Comparison of ENCODE assay signal across 21 cellular contexts in genomic region chr18:79537758-79538157, GRCh38.
DNase-seq lines count a peak whose midpoint lies in the region; ATAC-seq, FAIRE-seq and TF ChIP-seq lines count a peak whose summit lies in the region.
"Had no signal": no experiment of that assay in that cellular context is flagged by ENCODE, and none has a peak within 500 bp of the region (broad histone marks: within the 10 kb centered on the region; RNA-seq: fewer than 3 reads in every experiment).

No MANE protein-coding gene starts in this region.

- H3K9ac ChIP-seq in SK-N-SH (no peak overlapping the region), K562 (ENCODE audit: insufficient read depth in 1 of 2, low read depth in 2 of 2, low read length in 2 of 2) (no peak overlapping the region)
- H3K9ac ChIP-seq: GM23248, KMS-11 had no signal

- FAIRE-seq in K562 (lab: Jason Lieb, UNC), result no peak
- FAIRE-seq: A549, H54, HepG2 had no signal

- TF ChIP-seq RAD21 in SK-N-SH (IDR thresholded peaks at IDR 0.05; ENCODE audit: low read length) (no peak), K562 (CRISPR knock-in tag; conservative IDR thresholded peaks at IDR 0.05 in 1 of 2, IDR thresholded peaks at IDR 0.05 in 1 of 2) (no peak)

- peaks cover 3% of the 10 kb centered on the region for H3K4me1 Mint-ChIP-seq in activated T-helper 2 cell treated with anti-CD3 and anti-CD28 coated beads, Interferon-gamma antibody, Interleukin-2, Interleukin-4, amounts not matched to agents 10 μg/mL and 5 μg/mL and 100 μg/mL, durations not matched to agents 14 hours and 24 hours and 36 hours (ENCODE audit: low read depth)
- H3K4me1 Mint-ChIP-seq: IgD-negative memory B cell had no signal

- H3K36me3 Mint-ChIP-seq in activated T-helper 2 cell treated with anti-CD3 and anti-CD28 coated beads, Interferon-gamma antibody, Interleukin-2, Interleukin-4, amounts not matched to agents 10 μg/mL and 5 μg/mL and 100 μg/mL, durations not matched to agents 14 hours and 24 hours and 36 hours (ENCODE audit: low read depth), result no peaks in the 10 kb centered on the region
- H3K36me3 Mint-ChIP-seq: IgD-negative memory B cell had no signal

- no peaks in the 10 kb centered on the region for H3K79me2 ChIP-seq in SK-N-SH (ENCODE audit: insufficient read depth)
- no peaks in the 10 kb centered on the region for H3K79me2 ChIP-seq in K562 (ENCODE audit: control insufficient read depth, insufficient read depth, low read length)

- intact Hi-C loops in K562 (cut with micrococcal nuclease), result loop anchor here (5.0 kb wide), 1 partner anchor 90 kb away; no protein-coding TSS in a partner anchor
- intact Hi-C loops in activated T-helper 2 cell treated with anti-CD3 and anti-CD28 coated beads, Interferon-gamma antibody, Interleukin-2, Interleukin-4, amounts not matched to agents 10 μg/mL and 5 μg/mL and 100 μg/mL, durations not matched to agents 14 hours and 24 hours and 36 hours (cut with micrococcal nuclease), result no loop called here

- ATAC-seq in SK-N-SH treated with all-trans-retinoic acid at 6 μM for 48 hours (no peak), K562 (no peak), GM21390 (IDR thresholded peaks at IDR 0.05; ENCODE audit: unreplicated experiment) (no peak)
- ATAC-seq: A549, HCT116, HepG2 had no signal

- CTCF ChIA-PET in SK-N-SH (lab: Yijun Ruan, JAX) (no interaction called here), K562 (lab: Yijun Ruan, JAX; ENCODE audit: low intra/inter-chr PET ratio) (interaction anchor here (1.1 kb wide), 1 partner anchor 107 kb away, joined by 3 read pairs; no protein-coding TSS in a partner anchor)

- no peaks in the 10 kb centered on the region for H3K36me3 ChIP-seq in SK-N-SH (replicated peaks in 1 of 2; ENCODE audit: control insufficient read depth in 1 of 2, insufficient read depth in 2 of 2, low read length in 1 of 2)
- no peaks in the 10 kb centered on the region for H3K36me3 ChIP-seq in K562 (ENCODE audit: control insufficient read depth, insufficient read depth, low read length)
- H3K36me3 ChIP-seq in effector memory CD4-positive, alpha-beta T cell (ENCODE audit: control insufficient read depth, insufficient read depth, low read length), result no peaks in the 10 kb centered on the region

- H3K9me3 Mint-ChIP-seq in activated T-helper 2 cell treated with anti-CD3 and anti-CD28 coated beads, Interferon-gamma antibody, Interleukin-2, Interleukin-4, amounts not matched to agents 10 μg/mL and 5 μg/mL and 100 μg/mL, durations not matched to agents 14 hours and 24 hours and 36 hours, result peaks cover 9% of the 10 kb centered on the region

- no peaks in the 10 kb centered on the region for H3F3A ChIP-seq in SK-N-SH (replicated peaks; ENCODE audit: insufficient read depth)

- H3K9me3 ChIP-seq in SK-N-SH (no peaks in the 10 kb centered on the region), K562 (replicated peaks; ENCODE audit: control insufficient read depth, insufficient read depth, low read depth, low read length) (peaks cover 5% of the 10 kb centered on the region)
- H3K9me3 ChIP-seq in effector memory CD4-positive, alpha-beta T cell (ENCODE audit: control insufficient read depth, low read length), result no peaks in the 10 kb centered on the region

- no peaks in the 10 kb centered on the region for H4K20me1 ChIP-seq in SK-N-SH (ENCODE audit: insufficient read depth)
- no peaks in the 10 kb centered on the region for H4K20me1 ChIP-seq in K562 (replicated peaks; ENCODE audit: control insufficient read depth, insufficient read depth, low read length)

- H3K4me2 ChIP-seq in SK-N-SH (no peak overlapping the region), K562 (ENCODE audit: insufficient read depth, low read length) (no peak overlapping the region)
- H3K4me2 ChIP-seq: A549, KMS-11 had no signal

- 51% methylated on average over 8 of the region's 8 CpGs for WGBS in SK-N-SH (ENCODE audit: low lambda C conversion rate)
- WGBS in K562 (ENCODE audit: insufficient coverage, low coverage, missing lambda C conversion rate), result 27% methylated on average over 8 of the region's 8 CpGs

- H3K4me1 ChIP-seq in SK-N-SH (ENCODE audit: control insufficient read depth in 1 of 2, insufficient read depth in 2 of 2, low read depth in 1 of 2, low read length in 1 of 2) (no peaks in the 10 kb centered on the region), K562 (replicated peaks in 1 of 2; ENCODE audit: control insufficient read depth in 2 of 2, insufficient read depth in 2 of 2, low read length in 2 of 2) (no peaks in the 10 kb centered on the region; a peak in 1 of 5 replicates)
- H3K4me1 ChIP-seq in effector memory CD4-positive, alpha-beta T cell (ENCODE audit: control insufficient read depth, insufficient read depth, low read length, poor library complexity, severe bottlenecking), result no peaks in the 10 kb centered on the region
- H3K4me1 ChIP-seq: A549 had no signal

- no peak overlapping the region for H3K4me3 Mint-ChIP-seq in activated T-helper 2 cell treated with anti-CD3 and anti-CD28 coated beads, Interferon-gamma antibody, Interleukin-2, Interleukin-4, amounts not matched to agents 10 μg/mL and 5 μg/mL and 100 μg/mL, durations not matched to agents 14 hours and 24 hours and 36 hours (ENCODE audit: low read depth)
- H3K4me3 Mint-ChIP-seq: CD4-positive, alpha-beta memory T cell; HFFc6; IgD-negative memory B cell had no signal

- DNase-seq in SK-N-SH (no peak), K562 (ENCODE audit: extremely low read depth in 1 of 4, low spot score in 3 of 4) (no peak), mesenteric fat pad (ENCODE audit: low spot score) (peak; percentile 47)
- DNase-seq in effector memory CD4-positive, alpha-beta T cell, result no peak
- no peak for DNase-seq in activated T-helper 2 cell treated with anti-CD3 and anti-CD28 coated beads, Interferon-gamma antibody, Interleukin-2, Interleukin-4, amounts not matched to agents 10 μg/mL and 5 μg/mL and 100 μg/mL, durations not matched to agents 14 hours and 24 hours and 36 hours (ENCODE audit: low spot score)
- DNase-seq: AML-193; CD4-positive, alpha-beta memory T cell; DMS79 treated with DMSO at 0.1 percent for 48 hours; GF-D8; GM23248; HFFc6 had no signal

- H3K4me3 ChIP-seq in SK-N-SH (ENCODE audit: low read depth in 2 of 2, low read length in 1 of 2) (no peak overlapping the region), K562 (no peak overlapping the region)
- H3K4me3 ChIP-seq in effector memory CD4-positive, alpha-beta T cell (ENCODE audit: insufficient read depth, low read depth, low read length, poor library complexity, severe bottlenecking), result no peak overlapping the region
- H3K4me3 ChIP-seq: A549, GM23248 had no signal

- H3K27ac ChIP-seq in SK-N-SH (ENCODE audit: low read depth in 2 of 2, low read length in 1 of 2), result no peak overlapping the region
- H3K27ac ChIP-seq in K562 (ENCODE audit: extremely low read depth, low read depth, low read length), result no peak overlapping the region
- no peak overlapping the region for H3K27ac ChIP-seq in effector memory CD4-positive, alpha-beta T cell (ENCODE audit: insufficient read depth, low read length, poor library complexity, severe bottlenecking)
- H3K27ac ChIP-seq: 22Rv1, A549, C4-2B, GM23248, KMS-11 had no signal

- POLR2A ChIA-PET in SK-N-SH (lab: Yijun Ruan, JAX), result no interaction called here
- POLR2A ChIA-PET in K562 (lab: Yijun Ruan, JAX), result no interaction called here

- H3K9me2 ChIP-seq in SK-N-SH, result no peaks in the 10 kb centered on the region

- TF ChIP-seq EP300 in SK-N-SH (IDR thresholded peaks at IDR 0.05; ENCODE audit: borderline replicate concordance in 1 of 2, low read depth in 1 of 2, low read length in 1 of 2) (no peak), K562 (IDR thresholded peaks at IDR 0.05; ENCODE audit: low read length) (no peak)

- H3K27me3 ChIP-seq in SK-N-SH (ENCODE audit: insufficient read depth), result peaks cover 45% of the 10 kb centered on the region
- peaks cover 0 to 34% of the 10 kb centered on the region in 2 experiments; a peak in 4 of 5 replicates for H3K27me3 ChIP-seq in K562 (ENCODE audit: control insufficient read depth in 2 of 2, insufficient read depth in 2 of 2, low read length in 2 of 2)
- H3K27me3 ChIP-seq in effector memory CD4-positive, alpha-beta T cell (replicated peaks; ENCODE audit: control insufficient read depth, insufficient read depth, low read length, poor library complexity, severe bottlenecking), result no peaks in the 10 kb centered on the region

- TF ChIP-seq POLR2A in K562 (conservative IDR thresholded peaks at IDR 0.05), result no peak

- H3K27ac Mint-ChIP-seq in activated T-helper 2 cell treated with anti-CD3 and anti-CD28 coated beads, Interferon-gamma antibody, Interleukin-2, Interleukin-4, amounts not matched to agents 10 μg/mL and 5 μg/mL and 100 μg/mL, durations not matched to agents 14 hours and 24 hours and 36 hours, result no peak overlapping the region
- H3K27ac Mint-ChIP-seq: HFFc6 had no signal

- H3K9me1 ChIP-seq in K562 (ENCODE audit: control insufficient read depth, insufficient read depth, low read length), result no peaks in the 10 kb centered on the region

- H2AFZ ChIP-seq in SK-N-SH (ENCODE audit: low read depth) (no peak overlapping the region), K562 (ENCODE audit: low read depth, low read length) (no peak overlapping the region)
- H2AFZ ChIP-seq: GM23248 had no signal

- H3K27me3 Mint-ChIP-seq in activated T-helper 2 cell treated with anti-CD3 and anti-CD28 coated beads, Interferon-gamma antibody, Interleukin-2, Interleukin-4, amounts not matched to agents 10 μg/mL and 5 μg/mL and 100 μg/mL, durations not matched to agents 14 hours and 24 hours and 36 hours (ENCODE audit: low read depth), result peaks cover 5% of the 10 kb centered on the region
- H3K27me3 Mint-ChIP-seq: CD4-positive, alpha-beta memory T cell; IgD-negative memory B cell had no signal

- TF ChIP-seq CTCF in SK-N-SH (IDR thresholded peaks at IDR 0.05), result no peak
- no peak for TF ChIP-seq CTCF in K562 (IDR thresholded peaks at IDR 0.05 in 2 of 3, conservative IDR thresholded peaks at IDR 0.05 in 1 of 3; ENCODE audit: insufficient read depth in 2 of 3, low read depth in 1 of 3, low read length in 3 of 3)

- no TSS peak for BruUV-seq in K562 (replicated peaks; lab: Mats Ljungman, UMichigan)

- in situ Hi-C loops in K562 (cut with MboI), result no loop called here

TF ChIP-seq in SK-N-SH treated with all-trans-retinoic acid at 6 μM for 48 hours, 23 proteins besides CTCF, POLR2A, EP300 and RAD21 (continues in another document):
- TF ChIP-seq ESRRG (CRISPR knock-in tag; IDR thresholded peaks at IDR 0.05), result no peak
- no peak for TF ChIP-seq BACH2 (CRISPR knock-in tag; IDR thresholded peaks at IDR 0.05; ENCODE audit: borderline replicate concordance)
- TF ChIP-seq RARB (CRISPR knock-in tag; IDR thresholded peaks at IDR 0.05), result no peak
- TF ChIP-seq CSDC2 (CRISPR knock-in tag; IDR thresholded peaks at IDR 0.05), result no peak
